In genomic region chr5:10219068-10219467, GRCh38 we compare ENCODE assay signal across 21 cellular contexts.
"Had no signal": no experiment of that assay in that cellular context is flagged by ENCODE, and none has a peak within 500 bp of the region (broad histone marks: within the 10 kb centered on the region; RNA-seq: fewer than 3 reads in every experiment).

No MANE protein-coding gene starts in this region.

- H3K9me3 Mint-ChIP-seq: effector memory CD8-positive, alpha-beta T cell had no signal

- H3K4me3 Mint-ChIP-seq: dendritic cell treated with granulocyte-macrophage colony-stimulating factor and Interleukin-4, amounts not matched to agents 40 ng/mL and 50 ng/mL, for 4 days; effector memory CD8-positive, alpha-beta T cell; endodermal cell; mesothelial cell of epicardium; naive B cell had no signal

- H3K4me1 Mint-ChIP-seq: endodermal cell, naive B cell had no signal

- H3K9me3 ChIP-seq: colonic mucosa, gastrocnemius medialis, left lung, lower lobe of right lung, mucosa of descending colon had no signal

- H3K27ac Mint-ChIP-seq: dendritic cell treated with granulocyte-macrophage colony-stimulating factor and Interleukin-4, amounts not matched to agents 40 ng/mL and 50 ng/mL, for 4 days; effector memory CD8-positive, alpha-beta T cell; endodermal cell; mesothelial cell of epicardium; naive B cell had no signal

- DNase-seq: colonic mucosa; cortex of kidney; effector CD8-positive, alpha-beta T cell; effector memory CD8-positive, alpha-beta T cell; endodermal cell; erythroblast; foreskin keratinocyte; gastrocnemius medialis; glutamatergic neuron; heart right ventricle; hippocampal formation; left cardiac atrium; left lung; left ventricle myocardium superior; lower lobe of right lung; mesenchymal stem cell; mucosa of descending colon; naive B cell had no signal

- H3K27ac ChIP-seq: colonic mucosa, epithelial cell of prostate, foreskin keratinocyte, gastrocnemius medialis, heart right ventricle, left lung, lower lobe of right lung had no signal

- H3K27me3 ChIP-seq: colonic mucosa, foreskin keratinocyte, gastrocnemius medialis, heart right ventricle, left lung had no signal

- H3K36me3 ChIP-seq: colonic mucosa, gastrocnemius medialis, lower lobe of right lung had no signal

- H3K4me3 ChIP-seq: colonic mucosa, gastrocnemius medialis, heart right ventricle, left lung, lower lobe of right lung, mucosa of descending colon had no signal

- H3K27me3 Mint-ChIP-seq: dendritic cell treated with granulocyte-macrophage colony-stimulating factor and Interleukin-4, amounts not matched to agents 40 ng/mL and 50 ng/mL, for 4 days; effector memory CD8-positive, alpha-beta T cell; naive B cell had no signal

- H3K4me1 ChIP-seq: colonic mucosa, gastrocnemius medialis, heart right ventricle, left lung, lower lobe of right lung had no signal
